11 cellular contexts compared by ENCODE assay signal in the genomic region with DNA sequence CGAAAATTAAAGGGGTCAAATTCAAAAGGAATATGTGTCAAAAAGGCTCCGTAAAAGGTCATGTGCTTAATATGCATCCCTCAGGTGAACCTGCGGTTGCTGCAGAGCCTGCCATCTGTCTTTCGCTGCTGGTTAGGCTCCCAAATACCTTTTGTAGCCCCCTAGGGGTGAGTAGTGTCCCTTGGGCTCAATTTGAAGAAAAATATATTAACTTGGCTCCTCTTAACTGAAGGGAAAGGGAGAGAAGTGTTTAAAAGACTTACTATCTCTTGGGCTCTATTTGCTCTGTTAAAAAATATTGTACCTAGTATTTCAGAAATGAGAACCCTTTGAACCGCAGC.
DNase-seq lines count a peak whose midpoint lies in the region; ATAC-seq, FAIRE-seq and TF ChIP-seq lines count a peak whose summit lies in the region.
"Had no signal": no experiment of that assay in that cellular context is flagged by ENCODE, and none has a peak within 500 bp of the region (broad histone marks: within the 10 kb centered on the region; RNA-seq: fewer than 3 reads in every experiment).

No MANE protein-coding gene starts in this region.

- peak overlapping the region; percentile 89 for H2BK15ac ChIP-seq in mesenchymal stem cell (ENCODE audit: low read depth, poor library complexity, severe bottlenecking)

- TF ChIP-seq CTCF in GM06990 (IDR thresholded peaks at IDR 0.05; ENCODE audit: insufficient read depth, low read length, poor library complexity, severe bottlenecking) (peak; percentile 42), ascending aorta (IDR thresholded peaks at IDR 0.05) (no peak), pancreas (IDR thresholded peaks at IDR 0.05) (no peak)

- no peak overlapping the region for H3K14ac ChIP-seq in mesenchymal stem cell (ENCODE audit: low read length in 2 of 2)

- H3K27ac ChIP-seq in ascending aorta (peak overlapping the region; percentile 35 to 45), mesenchymal stem cell (ENCODE audit: low read length, poor library complexity, severe bottlenecking) (no peak overlapping the region), pancreas (no peak overlapping the region)
- H3K27ac ChIP-seq: prostate gland had no signal

- WGBS in mesenchymal stem cell = 60% methylated on average over 4 of the region's 5 CpGs
- WGBS in pancreas, 2 donors = 50 to 51% methylated on average over 5 of the region's 5 CpGs

- no peak overlapping the region for H3K4ac ChIP-seq in mesenchymal stem cell (ENCODE audit: low read depth in 1 of 2, low read length in 2 of 2)

- H2AFZ ChIP-seq in mesenchymal stem cell (ENCODE audit: low read depth, low read length) = no peak overlapping the region

- H3K36me3 ChIP-seq in GM06990 (ENCODE audit: control insufficient read depth, insufficient read depth, low read length) = no peaks in the 10 kb centered on the region
- H3K36me3 ChIP-seq in MG63 = no peaks in the 10 kb centered on the region
- H3K36me3 ChIP-seq in ascending aorta = no peaks in the 10 kb centered on the region
- H3K36me3 ChIP-seq in mesenchymal stem cell (ENCODE audit: control insufficient read depth in 1 of 2, insufficient read depth in 2 of 2, low read depth in 1 of 2, low read length in 2 of 2) = no peaks in the 10 kb centered on the region
- no peaks in the 10 kb centered on the region for H3K36me3 ChIP-seq in pancreas
- H3K36me3 ChIP-seq: prostate gland had no signal

- no peaks in the 10 kb centered on the region for H3K79me1 ChIP-seq in mesenchymal stem cell (replicated peaks; ENCODE audit: low read length, poor library complexity, severe bottlenecking)

- H3K4me1 ChIP-seq in ascending aorta (peaks cover 0 to 10% of the 10 kb centered on the region in 2 donors), mesenchymal stem cell (ENCODE audit: control insufficient read depth, insufficient read depth, low read depth, low read length) (peaks cover 2% of the 10 kb centered on the region), pancreas (no peaks in the 10 kb centered on the region)

- H3K18ac ChIP-seq in mesenchymal stem cell (ENCODE audit: low read depth in 1 of 2, low read length in 2 of 2) = peak overlapping the region; percentile 12

- FAIRE-seq in pancreas (lab: Jason Lieb, UNC) = no peak

- H3K27me3 ChIP-seq in GM06990 (replicated peaks; ENCODE audit: control insufficient read depth, insufficient read depth, low read length) = no peaks in the 10 kb centered on the region
- H3K27me3 ChIP-seq in MG63 = no peaks in the 10 kb centered on the region
- H3K27me3 ChIP-seq in ascending aorta = no peaks in the 10 kb centered on the region
- no peaks in the 10 kb centered on the region for H3K27me3 ChIP-seq in mesenchymal stem cell (ENCODE audit: control insufficient read depth in 1 of 2, insufficient read depth in 1 of 2, low read length in 2 of 2)
- H3K27me3 ChIP-seq in pancreas = no peaks in the 10 kb centered on the region

- H3K9me3 ChIP-seq in MG63 (no peaks in the 10 kb centered on the region), ascending aorta (no peaks in the 10 kb centered on the region), mesenchymal stem cell (ENCODE audit: control insufficient read depth, low read length) (no peaks in the 10 kb centered on the region), pancreas (no peaks in the 10 kb centered on the region)
- H3K9me3 ChIP-seq: prostate gland had no signal

- peak overlapping the region; percentile 81 for H3K9ac ChIP-seq in mesenchymal stem cell (ENCODE audit: low read length)

- H2BK120ac ChIP-seq in mesenchymal stem cell (ENCODE audit: low read depth, low read length) = no peak overlapping the region

- no peak overlapping the region for H4K91ac ChIP-seq in mesenchymal stem cell (ENCODE audit: low read length)

- no peak overlapping the region for H2BK12ac ChIP-seq in mesenchymal stem cell (ENCODE audit: low read length in 2 of 2)

- H3K4me3 ChIP-seq in GM06990 (replicated peaks; ENCODE audit: low read depth, low read length) = no peak overlapping the region
- no peak overlapping the region for H3K4me3 ChIP-seq in MG63
- peak overlapping the region in 1 of 2 donors; percentile 51 for H3K4me3 ChIP-seq in ascending aorta
- peak overlapping the region in 1 of 2 experiments; percentile 68 for H3K4me3 ChIP-seq in mesenchymal stem cell (ENCODE audit: insufficient read depth in 1 of 2, low read depth in 1 of 2, low read length in 2 of 2)
- H3K4me3 ChIP-seq in pancreas = no peak overlapping the region
- H3K4me3 ChIP-seq: prostate gland had no signal

- H2AK5ac ChIP-seq in mesenchymal stem cell (ENCODE audit: low read length, severe bottlenecking) = no peak overlapping the region

- H4K8ac ChIP-seq in mesenchymal stem cell (ENCODE audit: low read length) = no peak overlapping the region

- no peak for DNase-seq in GM06990 (ENCODE audit: extremely low read depth, insufficient read length)
- peak; percentile 5 for DNase-seq in MG63
- DNase-seq in ascending aorta (ENCODE audit: low spot score in 2 of 2) = no peak
- DNase-seq in mesenchymal stem cell = no peak
- no peak for DNase-seq in pancreas
- DNase-seq in left ventricle myocardium superior = no peak
- no peak for DNase-seq in DMS79 (lab: John Stamatoyannopoulos, UW)
- no peak for DNase-seq in activated gamma-delta T cell treated with Interleukin-2 at 50 U/mL for 16 hours
- DNase-seq: effector CD8-positive, alpha-beta T cell; T1000 had no signal

- H3K23ac ChIP-seq in mesenchymal stem cell (ENCODE audit: low read length in 2 of 2) = no peak overlapping the region

- H2BK5ac ChIP-seq in mesenchymal stem cell (ENCODE audit: low read depth, low read length, poor library complexity, severe bottlenecking) = no peak overlapping the region

- no peak for ATAC-seq in pancreas
- no peak for ATAC-seq in left ventricle myocardium superior

- no peak overlapping the region for H3K4me2 ChIP-seq in mesenchymal stem cell (ENCODE audit: low read length, poor library complexity, severe bottlenecking)

- intact Hi-C loops in ascending aorta (cut with DNase I) (loop anchor here (5.0 kb wide), 1 partner anchor 40 kb away; no protein-coding TSS in a partner anchor), pancreas (cut with DNase I) (no loop called here), left ventricle myocardium superior (cut with micrococcal nuclease) (no loop called here)

Comparison
In these comparisons a context has a peak if more than half of its experiments do, and no peak if none do; other contexts are left out.
1. H3K27ac ChIP-seq: peak in ascending aorta (2 of 2); none in mesenchymal stem cell (single experiment) and pancreas (0 of 4).